In the genomic region with DNA sequence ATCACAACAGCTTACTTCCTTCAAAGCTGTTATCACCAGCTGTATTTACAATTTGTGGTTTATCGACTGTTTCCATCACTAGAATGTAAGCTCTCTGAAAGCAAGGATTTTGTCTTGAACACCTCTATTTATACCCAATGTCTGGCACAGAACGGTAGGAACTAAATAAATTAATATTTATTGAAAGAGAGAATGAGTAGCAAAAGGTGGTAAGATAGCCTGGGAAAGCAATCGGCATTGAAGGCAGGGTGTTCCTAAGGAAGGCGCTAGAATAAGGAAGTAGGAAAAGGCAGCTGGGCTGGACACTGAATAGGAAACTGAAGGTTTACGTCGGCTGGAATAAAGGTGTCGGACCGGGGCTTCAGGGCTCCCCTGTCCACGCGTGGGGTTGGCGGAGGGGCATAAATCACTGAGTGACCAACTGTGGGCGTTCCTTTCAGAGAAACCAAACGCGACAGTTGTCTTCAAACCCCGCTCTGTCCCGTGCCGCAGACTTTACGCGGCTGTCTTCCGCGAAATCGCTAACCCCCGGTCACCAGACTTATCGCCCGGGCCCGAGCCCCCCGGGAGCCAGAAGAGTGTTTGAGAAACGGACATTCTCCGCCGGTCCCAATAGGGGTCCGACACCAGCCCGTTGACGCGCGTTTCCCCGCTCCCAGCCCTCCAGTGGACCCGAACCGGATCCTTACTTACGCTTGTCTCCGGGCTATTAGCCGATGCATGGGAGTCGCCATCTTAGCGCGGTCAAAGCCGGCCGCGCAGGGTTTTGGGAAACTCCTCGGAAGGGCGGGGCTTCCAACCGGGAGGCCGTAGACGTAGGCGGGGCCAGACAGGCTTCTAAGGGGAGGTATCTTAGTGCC, we compare ENCODE assay signal across 8 cellular contexts. TPM values are rescaled to one million over a fixed set of nuclear protein-coding genes. Genes with fewer than 3 reads are reported as not detected.
DNase-seq lines count a peak whose midpoint lies in the region; ATAC-seq and TF ChIP-seq lines count a peak whose summit lies in the region.

A gene (minus strand): TSS at position 746 of the 860 bp plus-strand sequence. CDS start 12 bp downstream, at position 734.

- POLR2A ChIA-PET in activated naive CD8-positive, alpha-beta T cell treated with anti-CD3 and anti-CD28 coated beads, Interleukin-2, amount 10 ng/mL, durations not matched to agents 7 days and 5 days (lab: Charles Lee): interaction anchor here (0.6 to 2.8 kb wide), 5 partner anchors 26 to 64 kb away, joined by 3 to 20 read pairs (median 3); a partner anchor contains a TSS

- H3K9me3 ChIP-seq in SU-DHL-6 (ENCODE audit: insufficient read depth, low read length): no peaks in the 10 kb centered on the region
- no peaks in the 10 kb centered on the region for H3K9me3 ChIP-seq in ovary
- no peaks in the 10 kb centered on the region for H3K9me3 ChIP-seq in thymus (ENCODE audit: control insufficient read depth)

- H3K4me1 ChIP-seq in ovary (ENCODE audit: insufficient read depth) (peaks cover 5% of the 10 kb centered on the region), thymus (ENCODE audit: control insufficient read depth, insufficient read depth, low read length) (peaks cover 5% of the 10 kb centered on the region)

- peak within 1 kb of the TSS; percentile 98 for H2AFZ ChIP-seq in SU-DHL-6 (ENCODE audit: low read depth, low read length, severe bottlenecking)

- peaks cover 46% of the 10 kb centered on the region for H3K79me2 ChIP-seq in SU-DHL-6 (ENCODE audit: insufficient read depth, low read length)

- H3K36me3 Mint-ChIP-seq in activated naive CD8-positive, alpha-beta T cell treated with anti-CD3 and anti-CD28 coated beads, Interleukin-2, amount 10 ng/mL, durations not matched to agents 7 days and 5 days: peaks cover 12% of the 10 kb centered on the region

- no peak for TF ChIP-seq CTCF in GM12865 (IDR thresholded peaks at IDR 0.05; ENCODE audit: insufficient read depth, low read depth, low read length, missing control alignments)
- TF ChIP-seq CTCF in SU-DHL-6 (IDR thresholded peaks at IDR 0.05; ENCODE audit: insufficient read depth, low read length, poor library complexity, severe bottlenecking): no peak
- no peak for TF ChIP-seq CTCF in ovary (IDR thresholded peaks at IDR 0.05)

- peak; percentile 57 for TF ChIP-seq POLR2A in ovary (IDR thresholded peaks at IDR 0.05)

- H3K27ac Mint-ChIP-seq in activated naive CD8-positive, alpha-beta T cell treated with anti-CD3 and anti-CD28 coated beads, Interleukin-2, amount 10 ng/mL, durations not matched to agents 7 days and 5 days: peak within 1 kb of the TSS; percentile 88

- H3F3A ChIP-seq in SU-DHL-6 (ENCODE audit: insufficient read depth): peaks cover 4% of the 10 kb centered on the region; the same call in 1 of the 2 replicates

- H3K9me3 Mint-ChIP-seq in activated naive CD8-positive, alpha-beta T cell treated with anti-CD3 and anti-CD28 coated beads, Interleukin-2, amount 10 ng/mL, durations not matched to agents 7 days and 5 days: no peaks in the 10 kb centered on the region

- peak within 1 kb of the TSS; percentile 92 for H3K4me3 ChIP-seq in GM12865 (ENCODE audit: low read depth, low read length)
- H3K4me3 ChIP-seq in SU-DHL-6 (ENCODE audit: insufficient read depth, low read length, poor library complexity, severe bottlenecking): peak within 1 kb of the TSS; percentile 88
- peak within 1 kb of the TSS; percentile 85 for H3K4me3 ChIP-seq in ovary
- peak within 1 kb of the TSS; percentile 76 for H3K4me3 ChIP-seq in thymus (ENCODE audit: low read length)

- peak; percentile 98 for ATAC-seq in HG02759 (IDR thresholded peaks at IDR 0.05; ENCODE audit: unreplicated experiment)
- peak; percentile 99 for ATAC-seq in activated naive CD8-positive, alpha-beta T cell treated with anti-CD3 and anti-CD28 coated beads, Interleukin-2, amount 10 ng/mL, durations not matched to agents 7 days and 5 days (ENCODE audit: low read depth)
- ATAC-seq in Right ventricle myocardium inferior: peak; percentile 99

- WGBS in ovary, 3 donors: 1% methylated on average over 52 to 53 of the region's 53 CpGs
- under 1% methylated on average over 53 of the region's 53 CpGs for WGBS in thymus

- H3K4me3 Mint-ChIP-seq in activated naive CD8-positive, alpha-beta T cell treated with anti-CD3 and anti-CD28 coated beads, Interleukin-2, amount 10 ng/mL, durations not matched to agents 7 days and 5 days: peak within 1 kb of the TSS; percentile 90

- intact Hi-C loops in Right ventricle myocardium inferior (cut with DNase I): no loop called here
- intact Hi-C loops in ovary (cut with DNase I): no loop called here

- TF ChIP-seq EP300 in ovary (IDR thresholded peaks at IDR 0.05): peak; percentile 36

- peak; percentile 94 for DNase-seq in GM12865 (ENCODE audit: low read depth)
- peak; percentile 84 to 94 (median 92) for DNase-seq in NCI-H1417 (lab: John Stamatoyannopoulos, UW)
- peak; percentile 90 for DNase-seq in activated naive CD8-positive, alpha-beta T cell treated with anti-CD3 and anti-CD28 coated beads, Interleukin-2, amount 10 ng/mL, durations not matched to agents 7 days and 5 days
- peak; percentile 97 for DNase-seq in Right ventricle myocardium inferior (ENCODE audit: missing footprints)
- peak; percentile 91 to 94 (median 93) for DNase-seq in ovary

- peaks cover 14% of the 10 kb centered on the region for H3K4me1 Mint-ChIP-seq in activated naive CD8-positive, alpha-beta T cell treated with anti-CD3 and anti-CD28 coated beads, Interleukin-2, amount 10 ng/mL, durations not matched to agents 7 days and 5 days

- no peaks in the 10 kb centered on the region for H3K27me3 Mint-ChIP-seq in activated naive CD8-positive, alpha-beta T cell treated with anti-CD3 and anti-CD28 coated beads, Interleukin-2, amount 10 ng/mL, durations not matched to agents 7 days and 5 days

- H3K27ac ChIP-seq in SU-DHL-6 (ENCODE audit: low read depth, low read length) (peak within 1 kb of the TSS; percentile 53), ovary (peak within 1 kb of the TSS; percentile 80 to 88), thymus (ENCODE audit: low read depth) (peak within 1 kb of the TSS; percentile 86)

- H4K20me1 ChIP-seq in SU-DHL-6 (ENCODE audit: low read depth, low read length): no peaks in the 10 kb centered on the region

- H3K9ac ChIP-seq in SU-DHL-6 (ENCODE audit: low read length): peak within 1 kb of the TSS; percentile 92

- peak within 1 kb of the TSS; percentile 94 for H3K4me2 ChIP-seq in SU-DHL-6 (ENCODE audit: low read depth, low read length, poor library complexity, severe bottlenecking)

- H3K9me2 ChIP-seq in SU-DHL-6 (replicated peaks; ENCODE audit: insufficient read depth, low read length): no peaks in the 10 kb centered on the region

- H3K27me3 ChIP-seq in SU-DHL-6 (ENCODE audit: low read length): no peaks in the 10 kb centered on the region
- no peaks in the 10 kb centered on the region for H3K27me3 ChIP-seq in ovary
- no peaks in the 10 kb centered on the region for H3K27me3 ChIP-seq in thymus (ENCODE audit: control insufficient read depth, insufficient read depth)

- H3K36me3 ChIP-seq in SU-DHL-6 (ENCODE audit: low read length): no peaks in the 10 kb centered on the region
- no peaks in the 10 kb centered on the region for H3K36me3 ChIP-seq in ovary
- H3K36me3 ChIP-seq in thymus (ENCODE audit: control insufficient read depth, insufficient read depth): peaks cover 3% of the 10 kb centered on the region

RNA-seq across cellular contexts. Expression of the gene that starts here (rescaled TPM):
- total RNA-seq in activated naive CD8-positive, alpha-beta T cell treated with anti-CD3 and anti-CD28 coated beads, Interleukin-2, amount 10 ng/mL, durations not matched to agents 7 days and 5 days: 10 to 100 TPM; 22.8 to 24.5 TPM
- total RNA-seq in Right ventricle myocardium inferior (18.4 TPM), ovary (10 to 100 TPM; 14.0 to 19.3 (median 17.3) TPM)
- polyA plus RNA-seq in ovary (10 to 100 TPM; 13.4 to 14.5 TPM), thymus (38.6 TPM)

Comparison
In these comparisons a context has a peak if more than half of its experiments do, and no peak if none do; other contexts are left out.
1. Peak in every context shown above with its lines: DNase-seq, ATAC-seq, H3K4me3 ChIP-seq and H3K27ac ChIP-seq.